In genomic region chr12:27077586-27077985, GRCh38 we compare ENCODE assay signal across 36 cellular contexts. TPM values are rescaled to one million over a fixed set of nuclear protein-coding genes. Genes with fewer than 3 reads are reported as not detected.
"Had no signal": no experiment of that assay in that cellular context is flagged by ENCODE, and none has a peak within 500 bp of the region (broad histone marks: within the 10 kb centered on the region; RNA-seq: fewer than 3 reads in every experiment).

No MANE protein-coding gene starts in this region.

- DNase-seq: activated CD4-positive, alpha-beta T cell treated with anti-CD3 and anti-CD28 coated beads for 48 hours; activated CD4-positive, alpha-beta T cell treated with anti-CD3 and anti-CD28 coated beads, Interleukin-2, amount 50 U/mL, for 48 hours; activated CD8-positive, alpha-beta memory T cell treated with anti-CD3 and anti-CD28 coated beads for 24 hours; activated effector memory CD4-positive, alpha-beta T cell treated with anti-CD3 and anti-CD28 coated beads, Interleukin-2, amount 50 U/mL, for 16 hours; activated naive CD4-positive, alpha-beta T cell treated with anti-CD3 and anti-CD28 coated beads for 36 hours; activated naive CD8-positive, alpha-beta T cell treated with anti-CD3 and anti-CD28 coated beads, Interleukin-2, amount 10 ng/mL, durations not matched to agents 7 days and 5 days; amniotic stem cell; dermis blood vessel endothelial cell; effector CD4-positive, alpha-beta T cell; head of caudate nucleus; hippocampal formation; immature natural killer cell; mesenchymal stem cell; natural killer cell; occipital lobe; psoas muscle; stimulated activated CD4-positive, alpha-beta T cell treated with anti-CD3 and anti-CD28 coated beads, Interleukin-1b, Interleukin-23, amount 100 ng/mL, for 48 hours; stimulated activated CD4-positive, alpha-beta T cell treated with anti-CD3 and anti-CD28 coated beads, Interleukin-4, amount 100 ng/mL, for 4 hours; stimulated activated CD8-positive, alpha-beta memory T cell treated with anti-CD3 and anti-CD28 coated beads, Interleukin-4, amount 100 ng/mL, for 48 hours; stimulated activated naive CD8-positive, alpha-beta T cell treated with anti-CD3 and anti-CD28 coated beads, Interleukin-15, amount 100 ng/mL, for 72 hours; substantia nigra; T-helper 9 cell; upper lobe of left lung; WERI-Rb-1 had no signal

- H2AFZ ChIP-seq: neural progenitor cell, parathyroid adenoma had no signal

- ATAC-seq: activated CD4-positive, CD25-positive, alpha-beta regulatory T cell treated with anti-CD3 and anti-CD28 coated beads, Interleukin-2, amount 50 U/mL, for 24 hours; natural killer cell; psoas muscle; stimulated activated memory B cell treated with anti-CD40 and anti-IgM and Interleukin-4, amounts not matched to agents 10 μg/mL and 1 μg/mL and 100 μg/mL, for 72 hours; stimulated activated naive CD8-positive, alpha-beta T cell treated with anti-CD3 and anti-CD28 coated beads, Interleukin-15, amount 100 ng/mL, for 72 hours had no signal

- H3K4me1 ChIP-seq: neural progenitor cell, parathyroid adenoma, psoas muscle had no signal

- H3K4me2 ChIP-seq: neural progenitor cell, smooth muscle cell had no signal

- H3K4me3 ChIP-seq: neural progenitor cell, psoas muscle, smooth muscle cell, upper lobe of left lung, vagina had no signal

- H3K9ac ChIP-seq: neural progenitor cell, parathyroid adenoma had no signal

- H3K27me3 ChIP-seq: neural progenitor cell, upper lobe of left lung, vagina had no signal

- H3K27ac ChIP-seq: neural progenitor cell, parathyroid adenoma, psoas muscle, upper lobe of left lung, vagina, WERI-Rb-1 had no signal

- H3K79me2 ChIP-seq: parathyroid adenoma had no signal

- H3K36me3 ChIP-seq: neural progenitor cell, upper lobe of left lung, vagina, WERI-Rb-1 had no signal

- H3K9me3 ChIP-seq: psoas muscle, upper lobe of left lung, vagina had no signal

RNA-seq across cellular contexts. Expression of gene C12orf71, which starts 4.8 kb away (rescaled TPM):
- total RNA-seq: activated naive CD4-positive, alpha-beta T cell treated with anti-CD3 and anti-CD28 coated beads for 36 hours; activated naive CD8-positive, alpha-beta T cell treated with anti-CD3 and anti-CD28 coated beads, Interleukin-2, amount 10 ng/mL, durations not matched to agents 7 days and 5 days; dermis blood vessel endothelial cell; epithelial cell of proximal tubule; fibroblast of lung; fibroblast of villous mesenchyme; kidney epithelial cell; lower leg skin; mononuclear cell; natural killer cell; occipital lobe; psoas muscle; smooth muscle cell; upper lobe of left lung; vagina had no signal
